ENCODE assay signal across 8 cellular contexts in genomic region chr13:20159646-20160345, GRCh38. TPM values are rescaled to one million over a fixed set of nuclear protein-coding genes. Genes with fewer than 3 reads are reported as not detected.
DNase-seq lines count a peak whose midpoint lies in the region; ATAC-seq and TF ChIP-seq lines count a peak whose summit lies in the region.

No MANE protein-coding gene starts in this region.

- H3K36me3 ChIP-seq in endodermal cell (ENCODE audit: control insufficient read depth, insufficient read depth, low read length): no peaks in the 10 kb centered on the region

- no peak overlapping the region for H3K9ac ChIP-seq in endodermal cell (ENCODE audit: extremely low read depth, low read length, poor library complexity, severe bottlenecking)

- H3K27me3 Mint-ChIP-seq in activated naive CD4-positive, alpha-beta T cell treated with anti-CD3 and anti-CD28 coated beads, Interleukin-2, amount 10 ng/mL, durations not matched to agents 7 days and 5 days: peaks cover 67% of the 10 kb centered on the region
- H3K27me3 Mint-ChIP-seq in endodermal cell (ENCODE audit: insufficient read depth): peaks cover 62% of the 10 kb centered on the region

- WGBS in endodermal cell (ENCODE audit: insufficient coverage in 1 of 2, insufficient read length in 1 of 2), 2 experiments: 39 to 40% methylated on average over 12 to 17 of the region's 18 CpGs

- peaks cover 68% of the 10 kb centered on the region for H3K27me3 ChIP-seq in endodermal cell (ENCODE audit: control insufficient read depth, insufficient read depth, low read length, poor library complexity, severe bottlenecking)

- no peaks in the 10 kb centered on the region for H3K4me1 ChIP-seq in endodermal cell (ENCODE audit: control insufficient read depth, insufficient read depth, low read length)

- no peak overlapping the region for H3K27ac Mint-ChIP-seq in activated naive CD4-positive, alpha-beta T cell treated with anti-CD3 and anti-CD28 coated beads, Interleukin-2, amount 10 ng/mL, durations not matched to agents 7 days and 5 days
- H3K27ac Mint-ChIP-seq in activated naive CD4-positive, alpha-beta T cell treated with anti-CD3 and anti-CD28 coated beads, Interleukin-2, amount 50 U/mL, for 72 hours: no peak overlapping the region
- H3K27ac Mint-ChIP-seq in endodermal cell: no peak overlapping the region
- H3K27ac Mint-ChIP-seq in stimulated activated effector memory CD8-positive, alpha-beta T cell treated with anti-CD3 and anti-CD28 coated beads, Interleukin-12 subunit alpha, Interleukin-12 subunit beta, amount 100 ng/mL, for 72 hours: no peak overlapping the region

- no peaks in the 10 kb centered on the region for H3K36me3 Mint-ChIP-seq in activated naive CD4-positive, alpha-beta T cell treated with anti-CD3 and anti-CD28 coated beads, Interleukin-2, amount 10 ng/mL, durations not matched to agents 7 days and 5 days
- H3K36me3 Mint-ChIP-seq in activated naive CD4-positive, alpha-beta T cell treated with anti-CD3 and anti-CD28 coated beads, Interleukin-2, amount 50 U/mL, for 72 hours: peaks cover 0 to 4% of the 10 kb centered on the region in 2 donors
- H3K36me3 Mint-ChIP-seq in endodermal cell (ENCODE audit: low read depth): no peaks in the 10 kb centered on the region
- no peaks in the 10 kb centered on the region for H3K36me3 Mint-ChIP-seq in stimulated activated effector memory CD8-positive, alpha-beta T cell treated with anti-CD3 and anti-CD28 coated beads, Interleukin-12 subunit alpha, Interleukin-12 subunit beta, amount 100 ng/mL, for 72 hours

- CTCF ChIA-PET in activated naive CD4-positive, alpha-beta T cell treated with anti-CD3 and anti-CD28 coated beads, Interleukin-2, amount 10 ng/mL, durations not matched to agents 7 days and 5 days (lab: Charles Lee): interaction anchor here (1.2 to 2.5 kb wide), 3 partner anchors 22 to 33 kb away, joined by 5 to 9 read pairs (median 8); no protein-coding TSS in a partner anchor

- H3K9me3 Mint-ChIP-seq in activated naive CD4-positive, alpha-beta T cell treated with anti-CD3 and anti-CD28 coated beads, Interleukin-2, amount 10 ng/mL, durations not matched to agents 7 days and 5 days: no peaks in the 10 kb centered on the region
- no peaks in the 10 kb centered on the region for H3K9me3 Mint-ChIP-seq in activated naive CD4-positive, alpha-beta T cell treated with anti-CD3 and anti-CD28 coated beads, Interleukin-2, amount 50 U/mL, for 72 hours
- no peaks in the 10 kb centered on the region for H3K9me3 Mint-ChIP-seq in endodermal cell
- no peaks in the 10 kb centered on the region for H3K9me3 Mint-ChIP-seq in stimulated activated effector memory CD8-positive, alpha-beta T cell treated with anti-CD3 and anti-CD28 coated beads, Interleukin-12 subunit alpha, Interleukin-12 subunit beta, amount 100 ng/mL, for 72 hours

- H3K4me1 Mint-ChIP-seq in activated naive CD4-positive, alpha-beta T cell treated with anti-CD3 and anti-CD28 coated beads, Interleukin-2, amount 10 ng/mL, durations not matched to agents 7 days and 5 days: peaks cover 18% of the 10 kb centered on the region
- peaks cover 4% of the 10 kb centered on the region for H3K4me1 Mint-ChIP-seq in endodermal cell
- peaks cover 9% of the 10 kb centered on the region for H3K4me1 Mint-ChIP-seq in stimulated activated effector memory CD8-positive, alpha-beta T cell treated with anti-CD3 and anti-CD28 coated beads, Interleukin-12 subunit alpha, Interleukin-12 subunit beta, amount 100 ng/mL, for 72 hours

- H3K27ac ChIP-seq in endodermal cell (ENCODE audit: low read depth, low read length): no peak overlapping the region

- no peak for DNase-seq in activated naive CD4-positive, alpha-beta T cell treated with anti-CD3 and anti-CD28 coated beads, Interleukin-2, amount 10 ng/mL, durations not matched to agents 7 days and 5 days
- no peak for DNase-seq in activated naive CD4-positive, alpha-beta T cell treated with anti-CD3 and anti-CD28 coated beads, Interleukin-2, amount 50 U/mL, for 72 hours (ENCODE audit: low spot score in 2 of 2)
- DNase-seq in RPMI7951 (ENCODE audit: low read depth) (peak; percentile 15), endodermal cell (peak; percentile 5), OCI-M2 (lab: John Stamatoyannopoulos, UW; ENCODE audit: unreplicated experiment) (no peak)
- no peak for DNase-seq in stimulated activated effector memory CD8-positive, alpha-beta T cell treated with anti-CD3 and anti-CD28 coated beads, Interleukin-12 subunit alpha, Interleukin-12 subunit beta, amount 100 ng/mL, for 72 hours (ENCODE audit: low spot score in 2 of 2)

- ATAC-seq in activated naive CD4-positive, alpha-beta T cell treated with anti-CD3 and anti-CD28 coated beads, Interleukin-2, amount 50 U/mL, for 72 hours: no peak
- ATAC-seq in stimulated activated effector memory CD8-positive, alpha-beta T cell treated with anti-CD3 and anti-CD28 coated beads, Interleukin-12 subunit alpha, Interleukin-12 subunit beta, amount 100 ng/mL, for 72 hours: no peak
- ATAC-seq in HG02759 (IDR thresholded peaks at IDR 0.05; ENCODE audit: unreplicated experiment): no peak
- ATAC-seq in HG03039 (IDR thresholded peaks at IDR 0.05; ENCODE audit: unreplicated experiment): no peak

- no peaks in the 10 kb centered on the region for H3K9me3 ChIP-seq in endodermal cell (ENCODE audit: control insufficient read depth, low read length)

- H3K4me3 ChIP-seq in endodermal cell (ENCODE audit: low read length): peak overlapping the region; percentile 73

- H3K4me3 Mint-ChIP-seq in activated naive CD4-positive, alpha-beta T cell treated with anti-CD3 and anti-CD28 coated beads, Interleukin-2, amount 10 ng/mL, durations not matched to agents 7 days and 5 days: peak overlapping the region; percentile 55
- H3K4me3 Mint-ChIP-seq in endodermal cell: peak overlapping the region; percentile 54
- H3K4me3 Mint-ChIP-seq in stimulated activated effector memory CD8-positive, alpha-beta T cell treated with anti-CD3 and anti-CD28 coated beads, Interleukin-12 subunit alpha, Interleukin-12 subunit beta, amount 100 ng/mL, for 72 hours: peak overlapping the region; percentile 75

- TF ChIP-seq CTCF in endodermal cell (conservative IDR thresholded peaks at IDR 0.05): no peak

RNA-seq across cellular contexts. Expression of gene GJA3, which starts 1.1 kb away (rescaled TPM):
- total RNA-seq in activated naive CD4-positive, alpha-beta T cell treated with anti-CD3 and anti-CD28 coated beads, Interleukin-2, amount 50 U/mL, for 72 hours: under 1 TPM in 1 of 2 donors, not detected in 1; 0.45 TPM
- total RNA-seq in RPMI7951 (2014; rRNA removed; shearing (Covaris generic)): 0.98 and 1.1 TPM in 2 replicates
- total RNA-seq in endodermal cell: under 1 TPM; 0.07 to 0.09 TPM
- polyA plus RNA-seq in endodermal cell (2013, experiment 1 of 2): not detected
- 0.08 TPM for polyA plus RNA-seq in endodermal cell (2013, experiment 2 of 2)

RNA-seq across cellular contexts. Expression of gene GJB2, which starts 32.9 kb away (rescaled TPM):
- 1 to 10 TPM; 1.5 to 2.7 TPM for total RNA-seq in activated naive CD4-positive, alpha-beta T cell treated with anti-CD3 and anti-CD28 coated beads, Interleukin-2, amount 50 U/mL, for 72 hours
- 0.59 and 0.72 TPM in 2 replicates for total RNA-seq in RPMI7951 (2014; rRNA removed; shearing (Covaris generic))
- total RNA-seq in endodermal cell: under 1 TPM; 0.26 to 0.82 TPM
- 0.28 TPM for polyA plus RNA-seq in endodermal cell (2013, experiment 1 of 2)
- polyA plus RNA-seq in endodermal cell (2013, experiment 2 of 2): 0.25 TPM

Comparison
In these comparisons a context has a peak if more than half of its experiments do, and no peak if none do; other contexts are left out.
1. DNase-seq: peak in RPMI7951 (single experiment) and endodermal cell (single experiment); none in activated naive CD4-positive, alpha-beta T cell treated with anti-CD3 and anti-CD28 coated beads, Interleukin-2, amount 10 ng/mL, durations not matched to agents 7 days and 5 days (single experiment), activated naive CD4-positive, alpha-beta T cell treated with anti-CD3 and anti-CD28 coated beads, Interleukin-2, amount 50 U/mL, for 72 hours (0 of 2), stimulated activated effector memory CD8-positive, alpha-beta T cell treated with anti-CD3 and anti-CD28 coated beads, Interleukin-12 subunit alpha, Interleukin-12 subunit beta, amount 100 ng/mL, for 72 hours (0 of 2) and OCI-M2 (single experiment).
2. Peak in every context shown above with its lines, with median percentiles within 50 percentile points of each other: H3K4me3 Mint-ChIP-seq.